Comparison of ENCODE assay signal across 8 cellular contexts in genomic region chr1:150572918-150573647, GRCh38. TPM values are rescaled to one million over a fixed set of nuclear protein-coding genes. Genes with fewer than 3 reads are reported as not detected.
DNase-seq lines count a peak whose midpoint lies in the region; ATAC-seq and TF ChIP-seq lines count a peak whose summit lies in the region.

No MANE protein-coding gene starts in this region.

- H3K4me1 ChIP-seq in osteoblast (ENCODE audit: insufficient read depth, low read length) (peaks cover 63% of the 10 kb centered on the region), mucosa of descending colon (ENCODE audit: low read depth) (peaks cover 52% of the 10 kb centered on the region)

- peak overlapping the region; percentile 99 for H3K4me3 Mint-ChIP-seq in Calu3 (ENCODE audit: low read depth, unreplicated experiment)
- peak overlapping the region; percentile 56 for H3K4me3 Mint-ChIP-seq in dendritic cell treated with granulocyte-macrophage colony-stimulating factor and Interleukin-4, amounts not matched to agents 40 ng/mL and 50 ng/mL, for 4 days

- H3K4me2 ChIP-seq in osteoblast (ENCODE audit: insufficient read depth, low read length): peak overlapping the region; percentile 14

- H3K27ac Mint-ChIP-seq in Calu3 (ENCODE audit: unreplicated experiment): peak overlapping the region; percentile 87
- peak overlapping the region; percentile 52 for H3K27ac Mint-ChIP-seq in dendritic cell treated with granulocyte-macrophage colony-stimulating factor and Interleukin-4, amounts not matched to agents 40 ng/mL and 50 ng/mL, for 4 days

- H3K9me3 ChIP-seq in osteoblast (ENCODE audit: low read depth, low read length) (no peaks in the 10 kb centered on the region), mucosa of descending colon (no peaks in the 10 kb centered on the region)

- H3K27ac ChIP-seq in osteoblast (ENCODE audit: low read depth, low read length): peak overlapping the region; percentile 6

- H3K9me3 Mint-ChIP-seq in Calu3 (ENCODE audit: low read depth, unreplicated experiment): no peaks in the 10 kb centered on the region
- no peaks in the 10 kb centered on the region for H3K9me3 Mint-ChIP-seq in dendritic cell treated with granulocyte-macrophage colony-stimulating factor and Interleukin-4, amounts not matched to agents 40 ng/mL and 50 ng/mL, for 4 days

- H4K20me1 ChIP-seq in osteoblast (ENCODE audit: insufficient read depth, low read length): peaks cover 53% of the 10 kb centered on the region

- intact Hi-C loops in Calu3 (cut with micrococcal nuclease; ENCODE audit: unreplicated experiment) (no loop called here), mucosa of descending colon (cut with DNase I, micrococcal nuclease) (no loop called here)
- intact Hi-C loops in dendritic cell treated with granulocyte-macrophage colony-stimulating factor and Interleukin-4, amounts not matched to agents 40 ng/mL and 50 ng/mL, for 4 days (cut with micrococcal nuclease): no loop called here

- H2AFZ ChIP-seq in osteoblast (ENCODE audit: low read length): no peak overlapping the region

- H3K27me3 ChIP-seq in osteoblast (ENCODE audit: insufficient read depth, low read length): no peaks in the 10 kb centered on the region

- TF ChIP-seq CTCF in Calu3 (IDR thresholded peaks at IDR 0.05; ENCODE audit: unreplicated experiment) (no peak), osteoblast (IDR thresholded peaks at IDR 0.05; ENCODE audit: extremely low read depth, low read depth, low read length) (no peak), mucosa of descending colon (IDR thresholded peaks at IDR 0.05) (no peak)

- ATAC-seq in mucosa of descending colon: no peak
- no peak for ATAC-seq in GM19452 (IDR thresholded peaks at IDR 0.05; ENCODE audit: unreplicated experiment)

- CTCF ChIA-PET in Calu3 (lab: Charles Lee): interaction anchor here (1.1 kb wide), 1 partner anchor 10 kb away, joined by 3 read pairs; no protein-coding TSS in a partner anchor

- BruUV-seq in Calu3 (replicated peaks; lab: Mats Ljungman, UMichigan): no TSS peak

- H3K79me2 ChIP-seq in osteoblast (ENCODE audit: insufficient read depth, low read length): peaks cover 65% of the 10 kb centered on the region

- H3K27me3 Mint-ChIP-seq in Calu3 (ENCODE audit: unreplicated experiment): no peaks in the 10 kb centered on the region
- H3K27me3 Mint-ChIP-seq in dendritic cell treated with granulocyte-macrophage colony-stimulating factor and Interleukin-4, amounts not matched to agents 40 ng/mL and 50 ng/mL, for 4 days: no peaks in the 10 kb centered on the region

- DNase-seq in Calu3 (no peak), NAMALWA (ENCODE audit: low spot score) (peak; percentile 66), osteoblast (ENCODE audit: insufficient read length, low spot score, missing footprints) (no peak), NCI-H1694 (lab: John Stamatoyannopoulos, UW) (no peak), mucosa of descending colon (no peak), GOT3 (lab: John Stamatoyannopoulos, UW) (no peak)

- H3K4me3 ChIP-seq in osteoblast (ENCODE audit: insufficient read depth, low read length) (no peak overlapping the region), mucosa of descending colon (no peak overlapping the region)

- H3K36me3 Mint-ChIP-seq in Calu3 (ENCODE audit: insufficient read depth, unreplicated experiment): peaks cover 100% of the 10 kb centered on the region
- peaks cover 93% of the 10 kb centered on the region for H3K36me3 Mint-ChIP-seq in dendritic cell treated with granulocyte-macrophage colony-stimulating factor and Interleukin-4, amounts not matched to agents 40 ng/mL and 50 ng/mL, for 4 days (ENCODE audit: low read depth)

- H3K36me3 ChIP-seq in osteoblast (ENCODE audit: insufficient read depth, low read length): peaks cover 64% of the 10 kb centered on the region
- H3K36me3 ChIP-seq in mucosa of descending colon (ENCODE audit: low read depth): no peaks in the 10 kb centered on the region

- H3K4me1 Mint-ChIP-seq in Calu3 (ENCODE audit: low read depth, unreplicated experiment): peaks cover 46% of the 10 kb centered on the region
- peaks cover 62% of the 10 kb centered on the region for H3K4me1 Mint-ChIP-seq in dendritic cell treated with granulocyte-macrophage colony-stimulating factor and Interleukin-4, amounts not matched to agents 40 ng/mL and 50 ng/mL, for 4 days (ENCODE audit: low read depth)

RNA-seq across cellular contexts. Expression of gene MCL1, which starts 6.3 kb away (rescaled TPM):
- total RNA-seq in Calu3 (2022): 261 and 262 TPM in 2 replicates
- total RNA-seq in osteoblast: 168 and 176 TPM in 2 replicates
- 100 to 1,000 TPM; 221 to 258 (median 236) TPM for total RNA-seq in mucosa of descending colon

RNA-seq across cellular contexts. Expression of gene ADAMTSL4, which starts 23.9 kb away (rescaled TPM):
- total RNA-seq in Calu3 (2022) (1.9 and 2.7 TPM in 2 replicates), osteoblast (3.2 and 5.4 TPM in 2 replicates), mucosa of descending colon (10 to 100 TPM in 2 of 3 donors, 1 to 10 TPM in 1; 3.4 to 37.1 (median 10.2) TPM)

RNA-seq across cellular contexts. Expression of gene ENSA, which starts 56.3 kb away (rescaled TPM):
- 253 and 276 TPM in 2 replicates for total RNA-seq in Calu3 (2022)
- total RNA-seq in osteoblast: 63.1 and 66.6 TPM in 2 replicates
- total RNA-seq in mucosa of descending colon: 100 to 1,000 TPM; 174 to 213 (median 194) TPM

RNA-seq across cellular contexts. Expression of gene FALEC, which starts 57.5 kb away (rescaled TPM):
- total RNA-seq in Calu3 (2022) (0.71 TPM in 1 of 2 replicates, not detected in the other), osteoblast (0.36 TPM in 1 of 2 replicates, not detected in the other), mucosa of descending colon (not detected)
